Comparison of ENCODE assay signal across 8 cellular contexts in the genomic region with DNA sequence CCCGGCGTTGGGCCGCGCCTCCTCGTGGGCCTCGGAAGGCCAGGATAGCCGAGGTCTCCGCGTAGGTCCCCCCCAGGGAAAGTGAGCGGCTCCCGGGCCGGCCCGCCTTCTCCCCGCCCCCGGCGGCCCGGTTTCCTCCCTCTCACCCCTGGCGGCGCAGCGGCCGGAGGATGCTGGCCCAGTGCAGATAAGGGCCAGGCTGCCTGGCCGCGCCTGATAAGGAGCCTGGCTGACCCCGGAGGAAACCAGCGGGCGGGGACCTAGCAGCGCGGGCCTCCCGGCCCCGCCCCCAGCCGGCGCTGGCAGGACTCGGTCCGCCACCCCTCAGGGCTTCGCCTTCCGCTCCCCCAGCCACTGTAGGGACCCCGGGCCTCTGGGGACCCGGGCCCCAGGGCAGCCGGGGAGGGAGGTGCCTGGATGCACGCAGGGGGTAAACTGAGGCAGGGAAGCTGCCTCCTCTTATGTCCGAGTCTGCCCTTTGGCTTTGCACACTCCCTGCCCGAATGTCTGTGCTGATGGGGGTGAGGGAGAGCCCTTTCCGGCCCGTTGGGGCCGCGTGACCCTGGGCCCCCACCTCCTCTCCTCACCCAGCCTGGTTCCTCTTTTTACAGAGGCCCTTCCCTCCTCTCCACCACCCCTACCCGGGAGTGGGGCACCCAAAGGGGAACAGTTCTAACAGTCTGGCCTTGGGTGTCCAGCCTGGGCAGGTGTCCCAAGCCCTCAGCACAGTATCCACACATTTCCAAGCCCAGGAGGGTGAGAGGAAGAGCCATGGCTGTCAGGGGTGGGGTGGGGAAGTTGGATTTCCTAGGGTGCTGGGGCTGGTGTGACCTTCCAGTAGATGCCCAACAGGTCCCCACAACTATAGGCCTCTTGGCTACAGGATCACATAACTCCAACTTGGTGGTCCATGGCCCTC. TPM values are rescaled to one million over a fixed set of nuclear protein-coding genes. Genes with fewer than 3 reads are reported as not detected.
DNase-seq lines count a peak whose midpoint lies in the region; ATAC-seq and TF ChIP-seq lines count a peak whose summit lies in the region.

Gene LYL1, minus strand, starts transcription at position 193 of the 919 bp plus-strand sequence. CDS start 1,687 bp downstream, outside the sequence.

- WGBS in aorta, 2 donors = 1 to 2% methylated on average over 40 to 47 of the region's 47 CpGs

- H3K27me3 Mint-ChIP-seq in endothelial cell (ENCODE audit: unreplicated experiment) = peaks cover 15% of the 10 kb centered on the region

- peaks cover 4 to 5% of the 10 kb centered on the region in 2 donors for H3K36me3 ChIP-seq in mucosa of rectum (ENCODE audit: control insufficient read depth in 2 of 2, insufficient read depth in 2 of 2, low read length in 2 of 2)
- H3K36me3 ChIP-seq in aorta (ENCODE audit: control insufficient read depth in 1 of 2, insufficient read depth in 2 of 2, low read length in 1 of 2) = no peaks in the 10 kb centered on the region

- peaks cover 16% of the 10 kb centered on the region for H3K4me1 Mint-ChIP-seq in endothelial cell (ENCODE audit: unreplicated experiment)

- H3K27ac Mint-ChIP-seq in endothelial cell (ENCODE audit: unreplicated experiment) = peak within 1 kb of the TSS; percentile 74

- DNase-seq in NCI-H146 (lab: John Stamatoyannopoulos, UW) (peak; percentile 64), NCI-H146 treated with DMSO at 0.1 percent for 48 hours (lab: John Stamatoyannopoulos, UW; ENCODE audit: unreplicated experiment) (no peak), SW480 (ENCODE audit: low spot score) (peak; percentile 34), endothelial cell (ENCODE audit: low spot score) (peak; percentile 99), aorta (peak; percentile 89 to 91), putamen (ENCODE audit: low spot score) (no peak)

- H3K4me3 Mint-ChIP-seq in endothelial cell (ENCODE audit: unreplicated experiment) = peak within 1 kb of the TSS; percentile 97

- TF ChIP-seq CTCF in endothelial cell (IDR thresholded peaks at IDR 0.05; ENCODE audit: unreplicated experiment) = no peak

- H3K4me1 ChIP-seq in mucosa of rectum (ENCODE audit: control insufficient read depth in 2 of 2, insufficient read depth in 2 of 2, low read length in 2 of 2) = peaks cover 18 to 27% of the 10 kb centered on the region in 2 donors
- no peaks in the 10 kb centered on the region for H3K4me1 ChIP-seq in aorta (ENCODE audit: control insufficient read depth in 1 of 2, insufficient read depth in 2 of 2, low read length in 2 of 2)

- H3K27me3 ChIP-seq in mucosa of rectum (ENCODE audit: control insufficient read depth in 2 of 2, insufficient read depth in 2 of 2, low read length in 2 of 2) (no peaks in the 10 kb centered on the region), aorta (ENCODE audit: control insufficient read depth in 1 of 2, insufficient read depth in 2 of 2, low read length in 1 of 2) (no peaks in the 10 kb centered on the region)

- H3K9ac ChIP-seq in mucosa of rectum (ENCODE audit: low read depth in 1 of 2, low read length in 2 of 2) = peak within 1 kb of the TSS; percentile 10 to 65

- H3K27ac ChIP-seq in mucosa of rectum (ENCODE audit: low read depth in 2 of 2, low read length in 2 of 2) (peak within 1 kb of the TSS; percentile 66 to 77), aorta (ENCODE audit: low read depth in 1 of 2, low read length in 2 of 2) (peak within 1 kb of the TSS in 1 of 2 donors; percentile 49)

- H3K4me3 ChIP-seq in mucosa of rectum (ENCODE audit: low read length in 2 of 2) = peak within 1 kb of the TSS; percentile 50 to 69
- H3K4me3 ChIP-seq in aorta (ENCODE audit: low read length in 2 of 2) = peak within 1 kb of the TSS in 1 of 2 donors; percentile 21

- H3K9me3 Mint-ChIP-seq in endothelial cell (ENCODE audit: unreplicated experiment) = no peaks in the 10 kb centered on the region

- peaks cover 11% of the 10 kb centered on the region for H3K36me3 Mint-ChIP-seq in endothelial cell (ENCODE audit: low read depth, unreplicated experiment)

- intact Hi-C loops in aorta (cut with DNase I) = no loop called here

- H3K9me3 ChIP-seq in mucosa of rectum (ENCODE audit: control insufficient read depth in 2 of 2, low read length in 2 of 2) (no peaks in the 10 kb centered on the region), aorta (ENCODE audit: control insufficient read depth, low read length) (no peaks in the 10 kb centered on the region)

- ATAC-seq in HG02852 (IDR thresholded peaks at IDR 0.05; ENCODE audit: unreplicated experiment) (peak; percentile 34), aorta (ENCODE audit: low FRiP score) (peak; percentile 74)

RNA-seq across cellular contexts. Expression of gene LYL1, which starts in this region (rescaled TPM):
- total RNA-seq in endothelial cell (ENCODE audit: unreplicated experiment) = 68.6 TPM
- total RNA-seq in aorta = 10 to 100 TPM in 1 of 2 donors, 1 to 10 TPM in 1; 8.7 to 28.6 TPM
- 1 to 10 TPM; 7.3 to 9.3 TPM for polyA plus RNA-seq in aorta

Comparison
In these comparisons a context has a peak if more than half of its experiments do, and no peak if none do; other contexts are left out.
1. DNase-seq: peak in NCI-H146 (single experiment), SW480 (single experiment), endothelial cell (single experiment) and aorta (2 of 2); none in NCI-H146 treated with DMSO at 0.1 percent for 48 hours (single experiment) and putamen (single experiment).